ENCODE assay signal across 8 cellular contexts in genomic region chr6:29975561-29975907, GRCh38. TPM values are rescaled to one million over a fixed set of nuclear protein-coding genes. Genes with fewer than 3 reads are reported as not detected.
DNase-seq lines count a peak whose midpoint lies in the region; ATAC-seq and TF ChIP-seq lines count a peak whose summit lies in the region.

No MANE protein-coding gene starts in this region.

- H3K4me1 ChIP-seq in HUES6 (ENCODE audit: control insufficient read depth, insufficient read depth, low read length) = peaks cover 32% of the 10 kb centered on the region
- peaks cover 7 to 36% of the 10 kb centered on the region in 2 donors for H3K4me1 ChIP-seq in left lung
- H3K4me1 ChIP-seq in skeletal muscle tissue (ENCODE audit: control insufficient read depth in 3 of 3, insufficient read depth in 3 of 3, low read length in 3 of 3) = peaks cover 18 to 27% (median 24%) of the 10 kb centered on the region in 3 donors
- H3K4me1 ChIP-seq in A673 (ENCODE audit: insufficient read depth, low read length, poor library complexity, severe bottlenecking) = no peaks in the 10 kb centered on the region
- H3K4me1 ChIP-seq in HAP-1 = peaks cover 3% of the 10 kb centered on the region; the same call in 1 of the 2 replicates

- H3K4me3 Mint-ChIP-seq in activated naive CD8-positive, alpha-beta T cell treated with anti-CD3 and anti-CD28 coated beads for 36 hours = peak overlapping the region; percentile 83

- no TSS peak for BruUV-seq in A673 (replicated peaks; lab: Mats Ljungman, UMichigan)

- H3K9me3 Mint-ChIP-seq in activated naive CD8-positive, alpha-beta T cell treated with anti-CD3 and anti-CD28 coated beads for 36 hours = no peaks in the 10 kb centered on the region

- in situ Hi-C loops in HAP-1 (cut with MboI; ENCODE audit: low sequenced_read_pairs) = no loop called here

- H3K27ac ChIP-seq in HUES6 (ENCODE audit: low read depth, low read length) (no peak overlapping the region), left lung (no peak overlapping the region), skeletal muscle tissue (ENCODE audit: low read depth, low read length) (no peak overlapping the region), A673 (ENCODE audit: low read depth, low read length, poor library complexity, severe bottlenecking) (no peak overlapping the region)

- H3K9ac ChIP-seq in HUES6 (ENCODE audit: low read length) (no peak overlapping the region), skeletal muscle tissue (ENCODE audit: low read depth in 1 of 3, low read length in 3 of 3) (peak overlapping the region; percentile 89 to 94 (median 91))

- no peak for DNase-seq in activated naive CD8-positive, alpha-beta T cell treated with anti-CD3 and anti-CD28 coated beads for 36 hours
- DNase-seq in left lung = no peak
- DNase-seq in AML-193 (lab: John Stamatoyannopoulos, UW) = no peak
- no peak for DNase-seq in A673 (ENCODE audit: low spot score)
- no peak for DNase-seq in HAP-1 (ENCODE audit: low spot score in 2 of 2)
- no peak for DNase-seq in SHP77 (lab: John Stamatoyannopoulos, UW)

- intact Hi-C loops in left lung (cut with DNase I) = no loop called here
- intact Hi-C loops in A673 (cut with micrococcal nuclease; ENCODE audit: unreplicated experiment) = no loop called here

- H3K36me3 Mint-ChIP-seq in activated naive CD8-positive, alpha-beta T cell treated with anti-CD3 and anti-CD28 coated beads for 36 hours = peaks cover 2% of the 10 kb centered on the region

- TF ChIP-seq CTCF in left lung (IDR thresholded peaks at IDR 0.05) = no peak
- TF ChIP-seq CTCF in A673 (conservative IDR thresholded peaks at IDR 0.05; ENCODE audit: low read depth, low read length) = no peak

- H3K27me3 Mint-ChIP-seq in activated naive CD8-positive, alpha-beta T cell treated with anti-CD3 and anti-CD28 coated beads for 36 hours = peaks cover 54% of the 10 kb centered on the region

- peaks cover 40% of the 10 kb centered on the region for H3K4me1 Mint-ChIP-seq in activated naive CD8-positive, alpha-beta T cell treated with anti-CD3 and anti-CD28 coated beads for 36 hours

- H3K4me3 ChIP-seq in HUES6 (ENCODE audit: low read depth, low read length) (peak overlapping the region; percentile 55), left lung (peak overlapping the region; percentile 17 to 53), skeletal muscle tissue (ENCODE audit: low read length in 3 of 3) (peak overlapping the region; percentile 74 to 85 (median 77)), A673 (ENCODE audit: low read depth, low read length, poor library complexity, severe bottlenecking) (no peak overlapping the region), HAP-1 (no peak overlapping the region)

- H3K27ac Mint-ChIP-seq in activated naive CD8-positive, alpha-beta T cell treated with anti-CD3 and anti-CD28 coated beads for 36 hours = no peak overlapping the region

- ATAC-seq in left lung = no peak

- POLR2A ChIA-PET in A673 (lab: Charles Lee; ENCODE audit: low non-redundant PET) = interaction anchor here (0.9 kb wide), 1 partner anchor 11 kb away, joined by 3 read pairs; no protein-coding TSS in a partner anchor

- H3K36me3 ChIP-seq in HUES6 (ENCODE audit: control insufficient read depth, insufficient read depth, low read length) (no peaks in the 10 kb centered on the region), left lung (no peaks in the 10 kb centered on the region), skeletal muscle tissue (ENCODE audit: control insufficient read depth in 3 of 3, insufficient read depth in 3 of 3, low read length in 3 of 3) (no peaks in the 10 kb centered on the region), A673 (ENCODE audit: insufficient read depth, low read length, poor library complexity, severe bottlenecking) (no peaks in the 10 kb centered on the region), HAP-1 (replicated peaks) (no peaks in the 10 kb centered on the region)

- CTCF ChIA-PET in A673 (lab: Charles Lee) = no interaction called here

- no peaks in the 10 kb centered on the region for H3K9me3 ChIP-seq in HUES6 (ENCODE audit: control insufficient read depth, insufficient read depth, low read depth, low read length)
- no peaks in the 10 kb centered on the region for H3K9me3 ChIP-seq in left lung
- H3K9me3 ChIP-seq in skeletal muscle tissue (ENCODE audit: control insufficient read depth in 3 of 3, low read length in 3 of 3) = no peaks in the 10 kb centered on the region
- no peaks in the 10 kb centered on the region for H3K9me3 ChIP-seq in A673 (ENCODE audit: low read depth, low read length, poor library complexity, severe bottlenecking)
- H3K9me3 ChIP-seq in HAP-1 = no peaks in the 10 kb centered on the region

- peaks cover 64% of the 10 kb centered on the region for H3K27me3 ChIP-seq in HUES6 (ENCODE audit: control insufficient read depth, insufficient read depth, low read length)
- H3K27me3 ChIP-seq in left lung = peaks cover 0 to 40% of the 10 kb centered on the region in 2 donors
- H3K27me3 ChIP-seq in skeletal muscle tissue (ENCODE audit: control insufficient read depth in 3 of 3, insufficient read depth in 3 of 3, low read length in 3 of 3) = no peaks in the 10 kb centered on the region
- H3K27me3 ChIP-seq in A673 (replicated peaks; ENCODE audit: insufficient read depth, low read depth, low read length, poor library complexity) = no peaks in the 10 kb centered on the region
- H3K27me3 ChIP-seq in HAP-1 (ENCODE audit: low read depth) = no peaks in the 10 kb centered on the region

RNA-seq across cellular contexts. Expression of gene HLA-A, which starts 33.2 kb away (rescaled TPM):
- total RNA-seq in activated naive CD8-positive, alpha-beta T cell treated with anti-CD3 and anti-CD28 coated beads for 36 hours = 1,000 to 10,000 TPM; 1,111 to 1,119 TPM
- 1,000 to 10,000 TPM in 1 of 2 donors, 100 to 1,000 TPM in 1; 930 to 1,150 TPM for total RNA-seq in left lung
- total RNA-seq in skeletal muscle tissue = 113 TPM
- total RNA-seq in A673 (2021) = 190 TPM in 2 replicates

Comparison
In these comparisons a context has a peak if more than half of its experiments do, and no peak if none do; other contexts are left out.
1. H3K4me3 ChIP-seq: peak in HUES6 (single experiment), left lung (2 of 2) and skeletal muscle tissue (3 of 3); none in A673 (single experiment) and HAP-1 (single experiment).